8 cellular contexts compared by ENCODE assay signal in the genomic region with DNA sequence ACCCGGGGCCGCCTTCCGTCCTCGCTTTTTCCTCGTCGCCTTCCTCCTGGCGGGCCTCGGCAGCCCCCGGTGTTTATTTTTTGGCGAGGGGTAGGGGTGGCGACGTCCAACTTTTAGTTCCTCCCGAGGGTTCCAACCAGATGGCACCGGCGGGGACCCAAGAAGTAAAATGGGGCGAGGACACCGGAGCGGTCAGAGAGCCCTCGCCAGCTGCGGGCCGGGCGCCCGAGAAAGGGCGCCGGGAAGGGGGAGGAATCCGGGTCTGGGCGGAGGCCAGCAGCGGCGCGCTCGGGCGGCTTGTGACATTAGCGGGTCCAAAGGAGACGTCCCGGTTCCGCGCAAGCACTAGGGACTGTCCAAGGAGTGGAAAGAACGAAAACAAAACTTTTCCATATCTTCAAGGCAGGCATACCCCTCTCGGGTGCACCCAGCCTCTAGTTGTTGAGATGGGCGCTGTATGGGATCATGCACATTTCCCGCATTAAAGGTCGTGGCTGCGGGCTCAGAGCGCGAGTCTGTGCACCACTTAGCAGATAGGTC. TPM values are rescaled to one million over a fixed set of nuclear protein-coding genes. Genes with fewer than 3 reads are reported as not detected.
DNase-seq lines count a peak whose midpoint lies in the region; ATAC-seq and TF ChIP-seq lines count a peak whose summit lies in the region.

No MANE protein-coding gene starts in this region.

- peak overlapping the region; percentile 80 for H2AFZ ChIP-seq in GM23338
- H2AFZ ChIP-seq in Loucy (ENCODE audit: low read length), result peak overlapping the region; percentile 83

- H3K4me2 ChIP-seq in GM23338, result peak overlapping the region; percentile 98
- peak overlapping the region; percentile 78 for H3K4me2 ChIP-seq in Loucy (ENCODE audit: low read depth, low read length, poor library complexity, severe bottlenecking)

- DNase-seq in GM10266 (ENCODE audit: extremely low spot score) (peak; percentile 48), GM23338 (ENCODE audit: low spot score) (peak; percentile 60), NCI-H128 (lab: John Stamatoyannopoulos, UW; ENCODE audit: unreplicated experiment) (no peak), kidney glomerular epithelial cell (lab: John Stamatoyannopoulos, UW) (no peak)

- H3K27ac Mint-ChIP-seq in GM23338 (peak overlapping the region; percentile 67; the same call in 1 of the 2 replicates), nephron (peak overlapping the region; percentile 94 to 98 (median 95))
- H3K27ac Mint-ChIP-seq in activated naive CD4-positive, alpha-beta T cell treated with anti-CD3 and anti-CD28 coated beads, Interleukin-2, amount 50 U/mL, for 24 hours, result peak overlapping the region; percentile 36

- H3K36me3 ChIP-seq in GM23338 (ENCODE audit: insufficient read depth) (no peaks in the 10 kb centered on the region), Loucy (ENCODE audit: insufficient read depth, low read length) (no peaks in the 10 kb centered on the region), gastroesophageal sphincter (no peaks in the 10 kb centered on the region)

- H3K79me2 ChIP-seq in GM23338 (replicated peaks; ENCODE audit: insufficient read depth), result peaks cover 41% of the 10 kb centered on the region
- H3K79me2 ChIP-seq in Loucy (ENCODE audit: insufficient read depth, low read length), result peaks cover 30% of the 10 kb centered on the region

- peak overlapping the region; percentile 75 for H3K9ac ChIP-seq in Loucy (ENCODE audit: low read depth, low read length, poor library complexity, severe bottlenecking)

- 0 to 4% methylated on average over 6 to 10 of the region's 45 CpGs for whole genome bisulfite sequencing in gastroesophageal sphincter (ENCODE audit: low coverage in 1 of 2), 2 donors

- H3F3A ChIP-seq in GM23338 (replicated peaks; ENCODE audit: low read depth) (peaks cover 3% of the 10 kb centered on the region; the same call in 1 of the 2 replicates), Loucy (ENCODE audit: low read depth) (no peaks in the 10 kb centered on the region; the same call in 1 of the 2 replicates)

- H3K27ac ChIP-seq in GM23338 (ENCODE audit: low read depth), result 0 out of 2 replicates have a peak overlapping the region, but pooled peaks have one; percentile 59
- H3K27ac ChIP-seq in gastroesophageal sphincter, result peak overlapping the region; percentile 94 to 99 (median 98)

- H3K4me3 Mint-ChIP-seq in GM23338 (peak overlapping the region; percentile 79), nephron (peak overlapping the region; percentile 86 to 91 (median 88))
- H3K4me3 Mint-ChIP-seq in activated naive CD4-positive, alpha-beta T cell treated with anti-CD3 and anti-CD28 coated beads, Interleukin-2, amount 50 U/mL, for 24 hours, result peak overlapping the region; percentile 88

- H3K9me2 ChIP-seq in GM23338 (ENCODE audit: insufficient read depth) (0 out of 2 replicates have a peak, but pooled peaks cover 5% of the 10 kb centered on the region), Loucy (replicated peaks; ENCODE audit: low read depth, low read length) (no peaks in the 10 kb centered on the region)

- TF ChIP-seq CTCF in GM10266 (IDR thresholded peaks at IDR 0.05; ENCODE audit: control insufficient read depth, insufficient read depth, low read depth, missing control alignments), result no peak
- TF ChIP-seq CTCF in GM23338 (conservative IDR thresholded peaks at IDR 0.05; ENCODE audit: low read depth in 2 of 2), result no peak
- no peak for TF ChIP-seq CTCF in Loucy (conservative IDR thresholded peaks at IDR 0.05; ENCODE audit: low read length)
- no peak for TF ChIP-seq CTCF in gastroesophageal sphincter (IDR thresholded peaks at IDR 0.05)
- no peak for TF ChIP-seq CTCF in nephron (IDR thresholded peaks at IDR 0.05; ENCODE audit: unreplicated experiment in 3 of 3)

- peaks cover 11% of the 10 kb centered on the region for H3K27me3 Mint-ChIP-seq in GM23338 (ENCODE audit: insufficient read depth, low read depth, poor library complexity)
- H3K27me3 Mint-ChIP-seq in activated naive CD4-positive, alpha-beta T cell treated with anti-CD3 and anti-CD28 coated beads, Interleukin-2, amount 50 U/mL, for 24 hours, result peaks cover 7% of the 10 kb centered on the region
- H3K27me3 Mint-ChIP-seq in nephron (ENCODE audit: low read depth), result no peaks in the 10 kb centered on the region

- peak; percentile 21 for ATAC-seq in GM23338
- ATAC-seq in gastroesophageal sphincter, result peak; percentile 70

- H3K36me3 Mint-ChIP-seq in GM23338 (ENCODE audit: low read depth) (peaks cover 61% of the 10 kb centered on the region), nephron (ENCODE audit: low read depth) (peaks cover 50% of the 10 kb centered on the region)
- peaks cover 3% of the 10 kb centered on the region for H3K36me3 Mint-ChIP-seq in activated naive CD4-positive, alpha-beta T cell treated with anti-CD3 and anti-CD28 coated beads, Interleukin-2, amount 50 U/mL, for 24 hours

- H3K9me3 Mint-ChIP-seq in GM23338 (peaks cover 27% of the 10 kb centered on the region), nephron (peaks cover 10% of the 10 kb centered on the region)
- no peaks in the 10 kb centered on the region for H3K9me3 Mint-ChIP-seq in activated naive CD4-positive, alpha-beta T cell treated with anti-CD3 and anti-CD28 coated beads, Interleukin-2, amount 50 U/mL, for 24 hours

- TF ChIP-seq EP300 in gastroesophageal sphincter (IDR thresholded peaks at IDR 0.05), result no peak

- H3K4me1 Mint-ChIP-seq in GM23338 (peaks cover 38% of the 10 kb centered on the region), nephron (peaks cover 36% of the 10 kb centered on the region)
- peaks cover 10% of the 10 kb centered on the region for H3K4me1 Mint-ChIP-seq in activated naive CD4-positive, alpha-beta T cell treated with anti-CD3 and anti-CD28 coated beads, Interleukin-2, amount 50 U/mL, for 24 hours

- no peak for TF ChIP-seq POLR2A in gastroesophageal sphincter (IDR thresholded peaks at IDR 0.05)

- H3K27me3 ChIP-seq in GM23338 (ENCODE audit: insufficient read depth) (peaks cover 15% of the 10 kb centered on the region), Loucy (ENCODE audit: insufficient read depth, low read length, poor library complexity, severe bottlenecking) (no peaks in the 10 kb centered on the region), gastroesophageal sphincter (no peaks in the 10 kb centered on the region)

- H4K20me1 ChIP-seq in GM23338 (replicated peaks; ENCODE audit: insufficient read depth), result no peaks in the 10 kb centered on the region; the same call in 1 of the 2 replicates
- no peaks in the 10 kb centered on the region for H4K20me1 ChIP-seq in Loucy (ENCODE audit: insufficient read depth, low read length, poor library complexity, severe bottlenecking)

- H3K4me3 ChIP-seq in GM23338, result peak overlapping the region; percentile 88
- H3K4me3 ChIP-seq in Loucy (ENCODE audit: low read length, poor library complexity, severe bottlenecking), result peak overlapping the region; percentile 91
- peak overlapping the region; percentile 94 to 95 for H3K4me3 ChIP-seq in gastroesophageal sphincter

- H3K9me3 ChIP-seq in Loucy (ENCODE audit: insufficient read depth, low read depth, low read length) (no peaks in the 10 kb centered on the region; the same call in 1 of the 2 replicates), gastroesophageal sphincter (no peaks in the 10 kb centered on the region)

- H3K4me1 ChIP-seq in GM23338 (ENCODE audit: insufficient read depth) (peaks cover 40% of the 10 kb centered on the region; the same call in 1 of the 2 replicates), Loucy (ENCODE audit: insufficient read depth, low read length, poor library complexity, severe bottlenecking) (peaks cover 43% of the 10 kb centered on the region), gastroesophageal sphincter (peaks cover 0 to 47% (median 5%) of the 10 kb centered on the region in 3 donors)

TF ChIP-seq in GM23338, 12 proteins besides CTCF, POLR2A, EP300 and RAD21 (continues in another document):
- TF ChIP-seq CREB1 (CRISPR knock-in tag; IDR thresholded peaks at IDR 0.05; ENCODE audit: low read depth), result no peak
- TF ChIP-seq EZH2 (IDR thresholded peaks at IDR 0.05; ENCODE audit: low read depth, unreplicated experiment), result no peak
- TF ChIP-seq EZH2phosphoT487 (IDR thresholded peaks at IDR 0.05; ENCODE audit: unreplicated experiment), result no peak
- TF ChIP-seq, protein P1, sequence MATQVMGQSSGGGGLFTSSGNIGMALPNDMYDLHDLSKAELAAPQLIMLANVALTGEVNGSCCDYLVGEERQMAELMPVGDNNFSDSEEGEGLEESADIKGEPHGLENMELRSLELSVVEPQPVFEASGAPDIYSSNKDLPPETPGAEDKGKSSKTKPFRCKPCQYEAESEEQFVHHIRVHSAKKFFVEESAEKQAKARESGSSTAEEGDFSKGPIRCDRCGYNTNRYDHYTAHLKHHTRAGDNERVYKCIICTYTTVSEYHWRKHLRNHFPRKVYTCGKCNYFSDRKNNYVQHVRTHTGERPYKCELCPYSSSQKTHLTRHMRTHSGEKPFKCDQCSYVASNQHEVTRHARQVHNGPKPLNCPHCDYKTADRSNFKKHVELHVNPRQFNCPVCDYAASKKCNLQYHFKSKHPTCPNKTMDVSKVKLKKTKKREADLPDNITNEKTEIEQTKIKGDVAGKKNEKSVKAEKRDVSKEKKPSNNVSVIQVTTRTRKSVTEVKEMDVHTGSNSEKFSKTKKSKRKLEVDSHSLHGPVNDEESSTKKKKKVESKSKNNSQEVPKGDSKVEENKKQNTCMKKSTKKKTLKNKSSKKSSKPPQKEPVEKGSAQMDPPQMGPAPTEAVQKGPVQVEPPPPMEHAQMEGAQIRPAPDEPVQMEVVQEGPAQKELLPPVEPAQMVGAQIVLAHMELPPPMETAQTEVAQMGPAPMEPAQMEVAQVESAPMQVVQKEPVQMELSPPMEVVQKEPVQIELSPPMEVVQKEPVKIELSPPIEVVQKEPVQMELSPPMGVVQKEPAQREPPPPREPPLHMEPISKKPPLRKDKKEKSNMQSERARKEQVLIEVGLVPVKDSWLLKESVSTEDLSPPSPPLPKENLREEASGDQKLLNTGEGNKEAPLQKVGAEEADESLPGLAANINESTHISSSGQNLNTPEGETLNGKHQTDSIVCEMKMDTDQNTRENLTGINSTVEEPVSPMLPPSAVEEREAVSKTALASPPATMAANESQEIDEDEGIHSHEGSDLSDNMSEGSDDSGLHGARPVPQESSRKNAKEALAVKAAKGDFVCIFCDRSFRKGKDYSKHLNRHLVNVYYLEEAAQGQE (IDR thresholded peaks at IDR 0.05; ENCODE audit: unreplicated experiment), result no peak
- no peak for TF ChIP-seq POLR2AphosphoS5 (IDR thresholded peaks at IDR 0.05; ENCODE audit: low read depth)
- TF ChIP-seq STAT1 (IDR thresholded peaks at IDR 0.05; ENCODE audit: unreplicated experiment), result no peak
- no peak for TF ChIP-seq JUNB (IDR thresholded peaks at IDR 0.05; ENCODE audit: unreplicated experiment)
- no peak for TF ChIP-seq ZNF114 (CRISPR knock-in tag; IDR thresholded peaks at IDR 0.05)

RNA-seq across cellular contexts. Expression of a gene that starts 0.7 kb away (rescaled TPM):
- total RNA-seq in GM23338 (2014; rRNA removed; shearing (Covaris generic)), result 40.5 and 41.1 TPM in 2 replicates
- 58.4 and 59.4 TPM in 2 replicates for polyA plus RNA-seq in GM23338 (2016; fragmentation: Nextera tagmentation; extraction: Ambion mirVana)
- total RNA-seq in gastroesophageal sphincter, result 1 to 10 TPM; 8.1 to 9.5 (median 8.7) TPM

Comparison
In these comparisons a context has a peak if more than half of its experiments do, and no peak if none do; other contexts are left out.
1. DNase-seq: peak in GM10266 (single experiment) and GM23338 (single experiment); none in NCI-H128 (single experiment) and kidney glomerular epithelial cell (single experiment).
2. H3K27ac Mint-ChIP-seq: peak in every context shown above with its lines; median percentile 95 in nephron; 67 in GM23338; 36 in activated naive CD4-positive, alpha-beta T cell treated with anti-CD3 and anti-CD28 coated beads, Interleukin-2, amount 50 U/mL, for 24 hours.
3. Peak in every context shown above with its lines, with median percentiles within 50 percentile points of each other: H3K4me3 ChIP-seq and H3K4me3 Mint-ChIP-seq.